8 cellular contexts compared by ENCODE assay signal in the genomic region with DNA sequence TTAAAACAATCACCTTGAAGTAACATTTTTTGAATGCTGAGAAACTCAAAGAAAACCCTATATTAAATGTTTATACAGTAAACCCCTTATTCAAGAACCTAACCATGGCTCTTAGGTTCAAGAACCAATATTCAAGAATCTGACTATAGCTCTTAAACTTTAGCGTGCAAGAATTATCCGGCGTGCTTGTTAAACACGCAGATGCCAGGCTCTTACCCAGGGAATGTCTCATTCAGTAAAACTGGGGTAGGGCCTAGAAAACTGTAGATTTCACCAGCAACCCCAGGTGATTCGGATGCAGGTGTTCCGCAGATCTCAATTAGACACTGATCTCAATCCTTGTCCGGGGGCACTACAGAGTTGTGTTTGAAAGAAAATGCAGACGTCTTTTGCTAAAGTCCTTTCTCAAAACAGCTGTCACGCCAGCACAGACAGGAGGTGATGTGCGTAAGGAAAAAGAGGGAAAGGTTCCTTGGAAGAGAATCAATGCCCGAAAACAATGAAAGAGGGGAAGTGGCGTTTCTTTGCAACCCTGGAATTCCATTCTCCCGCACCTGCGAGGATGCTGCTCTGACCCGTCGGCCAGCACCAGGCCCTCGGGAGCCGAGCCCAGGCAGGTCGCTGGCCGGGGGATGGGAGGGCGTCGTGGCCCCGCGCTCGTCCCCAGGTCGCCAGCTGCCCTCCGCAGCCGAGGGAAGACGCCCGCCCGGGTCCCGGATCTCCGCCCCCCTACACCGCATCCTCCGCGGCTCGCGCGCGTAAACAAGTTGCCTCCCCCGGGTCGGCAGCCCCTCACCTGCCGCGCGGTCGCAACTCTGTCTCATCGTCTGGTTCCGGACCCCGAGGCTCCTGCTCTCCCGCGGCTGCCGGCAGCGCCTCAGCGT. TPM values are rescaled to one million over a fixed set of nuclear protein-coding genes. Genes with fewer than 3 reads are reported as not detected.
DNase-seq lines count a peak whose midpoint lies in the region; ATAC-seq lines count a peak whose summit lies in the region.

No MANE protein-coding gene starts in this region.

- peak overlapping the region; percentile 94 to 100 for H3K18ac ChIP-seq in mesenchymal stem cell (ENCODE audit: low read depth in 1 of 2, low read length in 2 of 2)

- H3K4me3 ChIP-seq in HUES6 (ENCODE audit: low read depth, low read length) (peak overlapping the region; percentile 85), ectodermal cell (ENCODE audit: insufficient read depth, low read depth, low read length) (peak overlapping the region; percentile 64), mesenchymal stem cell (ENCODE audit: insufficient read depth in 1 of 2, low read depth in 1 of 2, low read length in 2 of 2) (peak overlapping the region; percentile 93 to 100)

- H3K23ac ChIP-seq in mesenchymal stem cell (ENCODE audit: low read length in 2 of 2): peak overlapping the region; percentile 97 to 100

- H3K27ac ChIP-seq in HUES6 (ENCODE audit: low read depth, low read length): peak overlapping the region; percentile 63; the same call in 1 of the 2 replicates
- H3K27ac ChIP-seq in ectodermal cell (ENCODE audit: insufficient read depth, low read depth, low read length, poor library complexity, severe bottlenecking): peak overlapping the region; percentile 76
- H3K27ac ChIP-seq in mesenchymal stem cell (ENCODE audit: low read length, poor library complexity, severe bottlenecking): no peak overlapping the region

- peak overlapping the region; percentile 84 to 98 for H3K4ac ChIP-seq in mesenchymal stem cell (ENCODE audit: low read depth in 1 of 2, low read length in 2 of 2)

- H3K27me3 ChIP-seq in HUES6 (ENCODE audit: control insufficient read depth, insufficient read depth, low read length): no peaks in the 10 kb centered on the region
- H3K27me3 ChIP-seq in ectodermal cell (ENCODE audit: control insufficient read depth, insufficient read depth, low read length, poor library complexity, severe bottlenecking): no peaks in the 10 kb centered on the region
- no peaks in the 10 kb centered on the region for H3K27me3 ChIP-seq in mesenchymal stem cell (ENCODE audit: control insufficient read depth in 1 of 2, insufficient read depth in 1 of 2, low read length in 2 of 2)

- H2BK120ac ChIP-seq in mesenchymal stem cell (ENCODE audit: low read depth, low read length): peak overlapping the region; percentile 81

- no peaks in the 10 kb centered on the region for H3K9me3 ChIP-seq in HUES6 (ENCODE audit: control insufficient read depth, insufficient read depth, low read depth, low read length)
- H3K9me3 ChIP-seq in ectodermal cell (ENCODE audit: control insufficient read depth, low read length): no peaks in the 10 kb centered on the region
- H3K9me3 ChIP-seq in mesenchymal stem cell (ENCODE audit: control insufficient read depth, low read length): no peaks in the 10 kb centered on the region

- H2BK12ac ChIP-seq in mesenchymal stem cell (ENCODE audit: low read length in 2 of 2): no peak overlapping the region

- no peak overlapping the region for H2AK5ac ChIP-seq in mesenchymal stem cell (ENCODE audit: low read length, severe bottlenecking)

- H3K4me2 ChIP-seq in mesenchymal stem cell (ENCODE audit: low read length, poor library complexity, severe bottlenecking): peak overlapping the region; percentile 72

- peak overlapping the region; percentile 76 for H3K9ac ChIP-seq in HUES6 (ENCODE audit: low read length)
- peak overlapping the region; percentile 93 for H3K9ac ChIP-seq in mesenchymal stem cell (ENCODE audit: low read length)

- H3K4me1 ChIP-seq in HUES6 (ENCODE audit: control insufficient read depth, insufficient read depth, low read length) (peaks cover 55% of the 10 kb centered on the region), ectodermal cell (ENCODE audit: control insufficient read depth, insufficient read depth, low read length) (peaks cover 4% of the 10 kb centered on the region), mesenchymal stem cell (ENCODE audit: control insufficient read depth, insufficient read depth, low read depth, low read length) (peaks cover 4% of the 10 kb centered on the region)

- DNase-seq in 8988T (peak; percentile 26), mesenchymal stem cell (peak; percentile 30), midbrain (lab: John Stamatoyannopoulos, UW) (no peak)
- DNase-seq in activated CD4-positive, alpha-beta T cell treated with anti-CD3 and anti-CD28 coated beads, Interleukin-2, amount 50 U/mL, for 1 hour: peak; percentile 40
- DNase-seq in stimulated activated CD8-positive, alpha-beta memory T cell treated with anti-CD3 and anti-CD28 coated beads, Interleukin-2, amount 100 ng/mL, for 1 hour (ENCODE audit: low read depth in 2 of 2): peak; percentile 24 to 34

- H2AFZ ChIP-seq in mesenchymal stem cell (ENCODE audit: low read depth, low read length): peak overlapping the region; percentile 96

- 1% methylated on average over 54 of the region's 54 CpGs for WGBS in ectodermal cell, 2 experiments
- 1% methylated on average over 45 of the region's 54 CpGs for WGBS in mesenchymal stem cell

- peak overlapping the region; percentile 100 for H2BK15ac ChIP-seq in mesenchymal stem cell (ENCODE audit: low read depth, poor library complexity, severe bottlenecking)

- H4K91ac ChIP-seq in mesenchymal stem cell (ENCODE audit: low read length): peak overlapping the region; percentile 99

- H3K79me1 ChIP-seq in mesenchymal stem cell (replicated peaks; ENCODE audit: low read length, poor library complexity, severe bottlenecking): peaks cover 9% of the 10 kb centered on the region

- H3K14ac ChIP-seq in mesenchymal stem cell (ENCODE audit: low read length in 2 of 2): peak overlapping the region in 1 of 2 experiments; percentile 100

- no peak overlapping the region for H2BK5ac ChIP-seq in mesenchymal stem cell (ENCODE audit: low read depth, low read length, poor library complexity, severe bottlenecking)

- ATAC-seq in GM19025 (IDR thresholded peaks at IDR 0.05; ENCODE audit: low read depth, unreplicated experiment): peak; percentile 1

- peak overlapping the region; percentile 95 for H4K8ac ChIP-seq in mesenchymal stem cell (ENCODE audit: low read length)

- no peaks in the 10 kb centered on the region for H3K36me3 ChIP-seq in HUES6 (ENCODE audit: control insufficient read depth, insufficient read depth, low read length)
- H3K36me3 ChIP-seq in ectodermal cell (ENCODE audit: control insufficient read depth, insufficient read depth, low read length): no peaks in the 10 kb centered on the region
- no peaks in the 10 kb centered on the region for H3K36me3 ChIP-seq in mesenchymal stem cell (ENCODE audit: control insufficient read depth in 1 of 2, insufficient read depth in 2 of 2, low read depth in 1 of 2, low read length in 2 of 2)

RNA-seq across cellular contexts. Expression of a gene that starts 0.9 kb away (rescaled TPM):
- polyA plus RNA-seq in ectodermal cell (2013, experiment 1 of 4): 10.6 TPM
- 9.2 TPM for polyA plus RNA-seq in ectodermal cell (2013, experiment 2 of 4)
- 10.6 TPM for polyA plus RNA-seq in ectodermal cell (2013, experiment 3 of 4)
- 12.0 TPM for polyA plus RNA-seq in ectodermal cell (2013, experiment 4 of 4)
- polyA plus RNA-seq in mesenchymal stem cell (2013, experiment 1 of 2): 12.2 TPM
- polyA plus RNA-seq in mesenchymal stem cell (2013, experiment 2 of 2): 14.6 TPM
